9 cellular contexts compared by ENCODE assay signal in the genomic region with DNA sequence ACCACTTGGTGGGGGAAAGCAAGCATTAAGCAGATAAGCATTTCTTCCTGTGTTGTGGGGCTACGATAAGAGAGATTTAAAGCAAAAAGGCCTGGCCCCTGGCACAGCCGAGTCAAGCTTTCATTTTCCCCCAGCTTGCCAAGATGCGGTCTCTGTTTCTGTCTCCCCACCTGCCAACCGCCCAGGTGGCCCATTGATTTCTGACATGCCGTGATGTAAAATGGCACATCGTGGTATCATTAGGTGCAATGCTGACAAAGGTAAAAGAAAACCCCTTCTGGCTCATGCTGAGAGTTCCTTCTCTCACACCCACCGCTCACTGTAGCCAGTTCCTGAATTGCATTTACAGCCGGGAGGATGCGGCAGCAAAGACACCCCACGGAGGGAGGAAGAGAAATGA.
DNase-seq lines count a peak whose midpoint lies in the region; ATAC-seq and TF ChIP-seq lines count a peak whose summit lies in the region.
"Had no signal": no experiment of that assay in that cellular context is flagged by ENCODE, and none has a peak within 500 bp of the region (broad histone marks: within the 10 kb centered on the region; RNA-seq: fewer than 3 reads in every experiment).

No MANE protein-coding gene starts in this region.

- H3K27me3 ChIP-seq in dorsolateral prefrontal cortex: peaks cover 0 to 26% (median 0%) of the 10 kb centered on the region in 45 donors
- peaks cover 10% of the 10 kb centered on the region for H3K27me3 ChIP-seq in upper lobe of right lung
- H3K27me3 ChIP-seq: BLaER1 treated with 17β-estradiol and CSF1 and Interleukin-3, amounts not matched to agents 10 nM and 100 nM had no signal

- DNase-seq in activated CD4-positive, alpha-beta T cell treated with anti-CD3 and anti-CD28 coated beads, Interleukin-2, amount 10 ng/mL, durations not matched to agents 7 days and 5 days: no peak
- no peak for DNase-seq in activated CD4-positive, alpha-beta T cell treated with anti-CD3 and anti-CD28 coated beads, Interleukin-2, amount 50 U/mL, for 4 hours
- DNase-seq in NCI-H345 treated with DMSO at 0.1 percent for 48 hours (lab: John Stamatoyannopoulos, UW; ENCODE audit: unreplicated experiment) (peak; percentile 71), dorsolateral prefrontal cortex (peak in 1 of 10 donors; percentile 10), cortex of kidney (lab: John Stamatoyannopoulos, UW) (no peak), upper lobe of right lung (no peak)
- DNase-seq in stimulated activated naive CD8-positive, alpha-beta T cell treated with anti-CD3 and anti-CD28 coated beads, Interleukin-15, amount 100 ng/mL, for 72 hours: peak in 1 of 2 donors; percentile 31

- intact Hi-C loops in dorsolateral prefrontal cortex (cut with DNase I) (loop anchor here in 1 of 2 donors (5.0 to 10.0 kb wide), 2 partner anchors 135 to 317 kb away; no protein-coding TSS in a partner anchor), upper lobe of right lung (cut with DNase I) (no loop called here)

- peak; percentile 76 for ATAC-seq in stimulated activated naive CD8-positive, alpha-beta T cell treated with anti-CD3 and anti-CD28 coated beads, Interleukin-15, amount 100 ng/mL, for 72 hours
- ATAC-seq in upper lobe of right lung (no peak), HG02798 (IDR thresholded peaks at IDR 0.05; ENCODE audit: poor library complexity, unreplicated experiment) (no peak)

- peak overlapping the region; percentile 59 for H3K4me3 Mint-ChIP-seq in activated CD4-positive, alpha-beta T cell treated with anti-CD3 and anti-CD28 coated beads, Interleukin-2, amount 10 ng/mL, durations not matched to agents 7 days and 5 days
- H3K4me3 Mint-ChIP-seq in stimulated activated naive CD8-positive, alpha-beta T cell treated with anti-CD3 and anti-CD28 coated beads, Interleukin-15, amount 100 ng/mL, for 72 hours: peak overlapping the region; percentile 48 to 62

- no peaks in the 10 kb centered on the region for H3K9me3 Mint-ChIP-seq in activated CD4-positive, alpha-beta T cell treated with anti-CD3 and anti-CD28 coated beads, Interleukin-2, amount 10 ng/mL, durations not matched to agents 7 days and 5 days
- no peaks in the 10 kb centered on the region for H3K9me3 Mint-ChIP-seq in stimulated activated naive CD8-positive, alpha-beta T cell treated with anti-CD3 and anti-CD28 coated beads, Interleukin-15, amount 100 ng/mL, for 72 hours

- POLR2A ChIA-PET in activated CD4-positive, alpha-beta T cell treated with anti-CD3 and anti-CD28 coated beads, Interleukin-2, amount 10 ng/mL, durations not matched to agents 7 days and 5 days (lab: Charles Lee): no interaction called here

- H3K4me1 Mint-ChIP-seq in activated CD4-positive, alpha-beta T cell treated with anti-CD3 and anti-CD28 coated beads, Interleukin-2, amount 10 ng/mL, durations not matched to agents 7 days and 5 days: peaks cover 10% of the 10 kb centered on the region
- peaks cover 11% of the 10 kb centered on the region for H3K4me1 Mint-ChIP-seq in stimulated activated naive CD8-positive, alpha-beta T cell treated with anti-CD3 and anti-CD28 coated beads, Interleukin-15, amount 100 ng/mL, for 72 hours

- H3K4me3 ChIP-seq in dorsolateral prefrontal cortex (peak overlapping the region in 36 of 59 donors; percentile 3 to 54 (median 27)), upper lobe of right lung (no peak overlapping the region)
- H3K4me3 ChIP-seq: BLaER1 treated with 17β-estradiol and CSF1 and Interleukin-3, amounts not matched to agents 10 nM and 100 nM had no signal

- H3K4me1 ChIP-seq in upper lobe of right lung: no peaks in the 10 kb centered on the region
- H3K4me1 ChIP-seq: BLaER1 treated with 17β-estradiol and CSF1 and Interleukin-3, amounts not matched to agents 10 nM and 100 nM had no signal

- H3K27ac ChIP-seq in dorsolateral prefrontal cortex: peak overlapping the region in 12 of 59 donors; percentile 1 to 71 (median 46)
- H3K27ac ChIP-seq in upper lobe of right lung: no peak overlapping the region
- H3K27ac ChIP-seq: BLaER1 treated with 17β-estradiol and CSF1 and Interleukin-3, amounts not matched to agents 10 nM and 100 nM had no signal

- peaks cover 30% of the 10 kb centered on the region for H3K27me3 Mint-ChIP-seq in activated CD4-positive, alpha-beta T cell treated with anti-CD3 and anti-CD28 coated beads, Interleukin-2, amount 10 ng/mL, durations not matched to agents 7 days and 5 days
- H3K27me3 Mint-ChIP-seq in stimulated activated naive CD8-positive, alpha-beta T cell treated with anti-CD3 and anti-CD28 coated beads, Interleukin-15, amount 100 ng/mL, for 72 hours: peaks cover 55% of the 10 kb centered on the region

- H3K36me3 ChIP-seq in upper lobe of right lung: no peaks in the 10 kb centered on the region
- H3K36me3 ChIP-seq: BLaER1 treated with 17β-estradiol and CSF1 and Interleukin-3, amounts not matched to agents 10 nM and 100 nM had no signal

- CTCF ChIA-PET in activated CD4-positive, alpha-beta T cell treated with anti-CD3 and anti-CD28 coated beads, Interleukin-2, amount 10 ng/mL, durations not matched to agents 7 days and 5 days (lab: Charles Lee): no interaction called here

- no peaks in the 10 kb centered on the region for H3K36me3 Mint-ChIP-seq in activated CD4-positive, alpha-beta T cell treated with anti-CD3 and anti-CD28 coated beads, Interleukin-2, amount 10 ng/mL, durations not matched to agents 7 days and 5 days (ENCODE audit: low read depth)

- H3K9me3 ChIP-seq in upper lobe of right lung: no peaks in the 10 kb centered on the region
- H3K9me3 ChIP-seq: BLaER1 treated with 17β-estradiol and CSF1 and Interleukin-3, amounts not matched to agents 10 nM and 100 nM had no signal

- TF ChIP-seq CTCF in dorsolateral prefrontal cortex (IDR thresholded peaks at IDR 0.05 in 54 of 56, conservative IDR thresholded peaks at IDR 0.05 in 2 of 56; ENCODE audit: low read depth in 1 of 56, partially characterized antibody in 56 of 56) (no peak), upper lobe of right lung (IDR thresholded peaks at IDR 0.05) (no peak)

- no peak overlapping the region for H3K27ac Mint-ChIP-seq in activated CD4-positive, alpha-beta T cell treated with anti-CD3 and anti-CD28 coated beads, Interleukin-2, amount 10 ng/mL, durations not matched to agents 7 days and 5 days
- peak overlapping the region in 1 of 2 donors; percentile 72 for H3K27ac Mint-ChIP-seq in stimulated activated naive CD8-positive, alpha-beta T cell treated with anti-CD3 and anti-CD28 coated beads, Interleukin-15, amount 100 ng/mL, for 72 hours
